Comparison of ENCODE assay signal across 9 cellular contexts in the genomic region with DNA sequence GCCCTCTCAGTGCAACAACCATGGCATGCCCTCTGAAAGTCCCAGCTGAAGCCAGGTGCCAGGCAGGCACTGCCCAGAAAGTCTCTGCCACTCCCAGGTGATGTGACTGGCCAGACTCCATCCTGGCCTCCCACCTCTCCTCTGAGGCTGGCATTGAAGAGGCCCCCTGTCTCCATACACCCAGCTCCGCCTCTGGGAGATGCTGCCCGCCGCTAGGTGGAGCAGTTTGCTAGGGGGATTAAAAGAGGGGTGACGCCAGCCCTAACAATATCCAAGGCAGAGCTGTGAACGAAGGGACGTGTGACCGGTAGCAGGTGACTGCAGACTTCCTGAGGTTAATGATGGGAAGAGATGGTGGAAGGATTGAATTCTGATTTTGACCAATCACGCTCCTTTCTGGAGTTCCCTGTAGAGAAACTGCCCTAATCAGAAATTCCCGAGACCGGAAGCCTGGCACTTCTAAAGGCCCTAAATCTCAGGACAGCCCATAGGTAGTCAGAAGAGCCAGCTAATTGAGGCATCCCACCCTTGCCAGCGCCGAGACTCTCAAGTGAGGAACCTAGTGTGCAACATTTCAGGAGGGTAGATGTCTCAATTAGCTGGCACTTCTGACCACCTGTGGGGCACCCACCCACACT. TPM values are rescaled to one million over a fixed set of nuclear protein-coding genes. Genes with fewer than 3 reads are reported as not detected.
DNase-seq lines count a peak whose midpoint lies in the region; ATAC-seq, FAIRE-seq and TF ChIP-seq lines count a peak whose summit lies in the region.
"Had no signal": no experiment of that assay in that cellular context is flagged by ENCODE, and none has a peak within 500 bp of the region (broad histone marks: within the 10 kb centered on the region; RNA-seq: fewer than 3 reads in every experiment).

No MANE protein-coding gene starts in this region.

- no peak for FAIRE-seq in pancreas (lab: Jason Lieb, UNC)

- WGBS in pancreas, 2 donors, result 65 to 69% methylated on average over 12 of the region's 12 CpGs
- 78% methylated on average over 10 of the region's 12 CpGs for WGBS in esophagus muscularis mucosa

- no peaks in the 10 kb centered on the region for H3K27me3 ChIP-seq in pancreas
- peaks cover 0 to 13% (median 0%) of the 10 kb centered on the region in 4 donors for H3K27me3 ChIP-seq in esophagus muscularis mucosa

- H3K4me3 ChIP-seq in pancreas (no peak overlapping the region), esophagus muscularis mucosa (no peak overlapping the region)
- H3K4me3 ChIP-seq: SK-N-MC had no signal

- H3K27ac Mint-ChIP-seq in activated naive CD4-positive, alpha-beta T cell treated with anti-CD3 and anti-CD28 coated beads, Interleukin-2, amount 50 U/mL, for 72 hours, result no peak overlapping the region

- intact Hi-C loops in pancreas (cut with DNase I), result loop anchor here in 1 of 3 donors (10.0 kb wide), 1 partner anchor 155 kb away; no protein-coding TSS in a partner anchor
- intact Hi-C loops in esophagus muscularis mucosa (cut with DNase I), result no loop called here

- DNase-seq in MV-4-11 (lab: John Stamatoyannopoulos, UW) (peak; percentile 53), pancreas (peak in 1 of 6 donors; percentile 74), OCI-M2 (lab: John Stamatoyannopoulos, UW; ENCODE audit: unreplicated experiment) (no peak), medulla oblongata (ENCODE audit: extremely low spot score) (no peak), esophagus muscularis mucosa (ENCODE audit: extremely low spot score) (no peak)
- peak in 1 of 2 donors; percentile 60 for DNase-seq in activated naive CD4-positive, alpha-beta T cell treated with anti-CD3 and anti-CD28 coated beads, Interleukin-2, amount 50 U/mL, for 72 hours (ENCODE audit: low spot score in 2 of 2)

- no peak for TF ChIP-seq EP300 in esophagus muscularis mucosa (IDR thresholded peaks at IDR 0.05)

- H3K36me3 ChIP-seq in pancreas, result no peaks in the 10 kb centered on the region
- no peaks in the 10 kb centered on the region for H3K36me3 ChIP-seq in esophagus muscularis mucosa

- TF ChIP-seq POLR2A in esophagus muscularis mucosa (IDR thresholded peaks at IDR 0.05; ENCODE audit: low read depth), result no peak

- peak; percentile 72 for TF ChIP-seq CTCF in GM12872 (IDR thresholded peaks at IDR 0.05; ENCODE audit: insufficient read depth, low read depth, low read length)
- peak in 2 of 4 donors; percentile 22 to 28 for TF ChIP-seq CTCF in pancreas (IDR thresholded peaks at IDR 0.05)
- peak in 1 of 3 experiments; percentile 17 for TF ChIP-seq CTCF in esophagus muscularis mucosa (IDR thresholded peaks at IDR 0.05)

- H3K4me1 ChIP-seq in pancreas, result peaks cover 0 to 10% (median 0%) of the 10 kb centered on the region in 3 donors
- H3K4me1 ChIP-seq in esophagus muscularis mucosa, result no peaks in the 10 kb centered on the region

- peak; percentile 49 to 65 for ATAC-seq in activated naive CD4-positive, alpha-beta T cell treated with anti-CD3 and anti-CD28 coated beads, Interleukin-2, amount 50 U/mL, for 72 hours
- peak in 3 of 4 donors; percentile 9 to 44 (median 43) for ATAC-seq in pancreas

- H3K9me3 Mint-ChIP-seq in activated naive CD4-positive, alpha-beta T cell treated with anti-CD3 and anti-CD28 coated beads, Interleukin-2, amount 50 U/mL, for 72 hours, result no peaks in the 10 kb centered on the region

- H3K36me3 Mint-ChIP-seq in activated naive CD4-positive, alpha-beta T cell treated with anti-CD3 and anti-CD28 coated beads, Interleukin-2, amount 50 U/mL, for 72 hours, result no peaks in the 10 kb centered on the region

- H3K27ac ChIP-seq in pancreas, result no peak overlapping the region
- no peak overlapping the region for H3K27ac ChIP-seq in esophagus muscularis mucosa (replicated peaks in 1 of 4)
- H3K27ac ChIP-seq: SK-N-MC had no signal

- H3K9me3 ChIP-seq in pancreas (no peaks in the 10 kb centered on the region), esophagus muscularis mucosa (no peaks in the 10 kb centered on the region)

RNA-seq across cellular contexts. Expression of gene PLEK2, which starts 8.3 kb away (rescaled TPM):
- 1 to 10 TPM; 3.3 to 6.5 TPM for total RNA-seq in activated naive CD4-positive, alpha-beta T cell treated with anti-CD3 and anti-CD28 coated beads, Interleukin-2, amount 50 U/mL, for 72 hours
- total RNA-seq in pancreas (1 to 10 TPM; 4.0 to 9.9 (median 6.6) TPM), esophagus muscularis mucosa (under 1 TPM in 3 of 4 donors, not detected in 1; 0.40 to 0.66 (median 0.65) TPM)
- 1 to 10 TPM; 6.0 to 8.6 TPM for polyA plus RNA-seq in pancreas
- total RNA-seq: temporal lobe had no signal
